1 cellular context compared by ENCODE assay signal in the genomic region with DNA sequence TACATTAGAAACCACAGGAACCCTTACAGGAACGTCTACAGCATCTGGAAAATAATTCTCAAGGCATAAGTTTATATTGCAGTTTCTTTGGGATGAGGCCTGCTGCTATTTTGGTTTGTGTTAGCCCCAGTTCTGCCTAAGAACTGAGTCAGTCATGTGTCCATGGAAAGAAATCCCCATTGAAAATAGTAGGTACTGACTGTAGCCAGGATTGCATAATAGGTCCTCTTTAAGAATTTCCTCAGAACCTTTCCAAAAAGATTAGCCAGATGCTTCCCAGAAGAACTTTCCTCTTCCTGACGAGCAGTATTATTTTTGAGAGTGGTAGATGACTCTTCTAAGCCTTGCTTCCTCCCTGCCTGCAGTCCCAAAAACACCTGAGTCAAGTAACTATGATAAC.
TF ChIP-seq lines count a peak whose summit lies in the region.

No MANE protein-coding gene starts in this region.

TF ChIP-seq in endothelial cell of umbilical vein, 7 proteins besides CTCF, POLR2A, EP300 and RAD21:
- TF ChIP-seq, protein P1, sequence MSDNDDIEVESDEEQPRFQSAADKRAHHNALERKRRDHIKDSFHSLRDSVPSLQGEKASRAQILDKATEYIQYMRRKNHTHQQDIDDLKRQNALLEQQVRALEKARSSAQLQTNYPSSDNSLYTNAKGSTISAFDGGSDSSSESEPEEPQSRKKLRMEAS (IDR thresholded peaks at IDR 0.05; ENCODE audit: insufficient read depth, insufficient read length), result no peak
- TF ChIP-seq MYC (IDR thresholded peaks at IDR 0.05; ENCODE audit: low read depth, low read length) (no peak), JUN (IDR thresholded peaks at IDR 0.05; ENCODE audit: borderline replicate concordance, insufficient read depth, insufficient read length, low read depth) (no peak), EZH2 (IDR thresholded peaks at IDR 0.05; ENCODE audit: borderline replicate concordance, low read depth, low read length, severe bottlenecking) (no peak), POLR2AphosphoS5 (IDR thresholded peaks at IDR 0.05; ENCODE audit: insufficient read depth, low read depth, low read length) (no peak), FOS (IDR thresholded peaks at IDR 0.05; ENCODE audit: borderline replicate concordance, insufficient read depth, low read length) (no peak), GATA2 (IDR thresholded peaks at IDR 0.05; ENCODE audit: insufficient read depth, insufficient read length, low read depth, low read length) (no peak)
